15 cellular contexts compared by ENCODE assay signal in genomic region chr3:38331257-38332022, GRCh38. TPM values are rescaled to one million over a fixed set of nuclear protein-coding genes. Genes with fewer than 3 reads are reported as not detected.
DNase-seq lines count a peak whose midpoint lies in the region; ATAC-seq and TF ChIP-seq lines count a peak whose summit lies in the region.
"Had no signal": no experiment of that assay in that cellular context is flagged by ENCODE, and none has a peak within 500 bp of the region (broad histone marks: within the 10 kb centered on the region; RNA-seq: fewer than 3 reads in every experiment).

No MANE protein-coding gene starts in this region.

- H3K36me3 Mint-ChIP-seq in type B pancreatic cell = no peaks in the 10 kb centered on the region

- no peak for TF ChIP-seq CTCF in type B pancreatic cell (conservative IDR thresholded peaks at IDR 0.05)

- peak; percentile 65 for ATAC-seq in left lobe of liver
- ATAC-seq in HG03378 (IDR thresholded peaks at IDR 0.05; ENCODE audit: unreplicated experiment) = no peak

- no peak overlapping the region for H3K27ac Mint-ChIP-seq in type B pancreatic cell
- H3K27ac Mint-ChIP-seq: B cell; CD4-positive, alpha-beta T cell; H9 had no signal

- no peak overlapping the region for H3K4me3 Mint-ChIP-seq in type B pancreatic cell
- H3K4me3 Mint-ChIP-seq: B cell; CD4-positive, alpha-beta T cell; H9 had no signal

- H3K4me1 Mint-ChIP-seq in type B pancreatic cell (ENCODE audit: unreplicated experiment) = no peaks in the 10 kb centered on the region
- H3K4me1 Mint-ChIP-seq: B cell had no signal

- peaks cover 3% of the 10 kb centered on the region for H3K27me3 Mint-ChIP-seq in type B pancreatic cell

- CTCF ChIA-PET in HEK293T (lab: Yijun Ruan, JAX) = interaction anchor here (0.6 to 0.7 kb wide), 2 partner anchors 165 to 307 kb away, joined by 3 to 4 read pairs; partner anchors contain the start of gene EXOG

- H3K9me3 Mint-ChIP-seq in type B pancreatic cell = peaks cover 8% of the 10 kb centered on the region
- H3K9me3 Mint-ChIP-seq: CD4-positive, alpha-beta T cell had no signal

- no peak for DNase-seq in HEK293T (ENCODE audit: extremely low spot score)
- peak; percentile 46 for DNase-seq in OCI-M1 (lab: John Stamatoyannopoulos, UW)
- DNase-seq in left lobe of liver (ENCODE audit: low spot score) = peak; percentile 22
- peak; percentile 3 for DNase-seq in type B pancreatic cell (ENCODE audit: extremely low spot score, unreplicated experiment)
- DNase-seq in activated T-cell treated with anti-CD3 and anti-CD28 coated beads, Interleukin-2, amount 50 U/mL, for 1 hour = no peak
- no peak for DNase-seq in epidermal melanocyte (ENCODE audit: insufficient read length, low spot score)
- DNase-seq: C1 segment of cervical spinal cord; Calu3; CD4-positive, alpha-beta T cell; DMS 273 treated with DMSO at 0.1 percent for 48 hours; DMS79; GOT3; H9 had no signal

- POLR2A ChIA-PET in HEK293T (lab: Yijun Ruan, JAX) = interaction anchor here (0.8 kb wide), 1 partner anchor 15 kb away, joined by 4 read pairs; the partner anchor contains the start of gene XYLB

TF ChIP-seq in HEK293T, 16 proteins besides CTCF, POLR2A, EP300 and RAD21:
- TF ChIP-seq HDGF (IDR thresholded peaks at IDR 0.05; ENCODE audit: borderline replicate concordance) (no peak), ZNF384 (IDR thresholded peaks at IDR 0.05) (peak; percentile 28; the same call in 1 of the 2 replicates), PKNOX1 (IDR thresholded peaks at IDR 0.05) (peak; percentile 50; the same call in 1 of the 2 replicates)

RNA-seq across cellular contexts. Expression of gene XYLB, which starts 15.1 kb away (rescaled TPM):
- total RNA-seq in left lobe of liver = 45.8 TPM
- 7.3 and 10.2 TPM in 2 replicates for total RNA-seq in type B pancreatic cell (ENCODE audit: low replicate concordance)

RNA-seq across cellular contexts. Expression of gene SLC22A14, which starts 49.3 kb away (rescaled TPM):
- total RNA-seq in left lobe of liver (not detected), type B pancreatic cell (ENCODE audit: low replicate concordance) (0.29 TPM in 1 of 2 replicates, not detected in the other)
- total RNA-seq: B cell, H9 had no signal

Comparison
In these comparisons a context has a peak if more than half of its experiments do, and no peak if none do; other contexts are left out.
1. DNase-seq: peak in OCI-M1 (single experiment), left lobe of liver (single experiment) and type B pancreatic cell (single experiment); none in HEK293T (single experiment), activated T-cell treated with anti-CD3 and anti-CD28 coated beads, Interleukin-2, amount 50 U/mL, for 1 hour (single experiment) and epidermal melanocyte (single experiment).